1 cellular context compared by ENCODE assay signal in the genomic region with DNA sequence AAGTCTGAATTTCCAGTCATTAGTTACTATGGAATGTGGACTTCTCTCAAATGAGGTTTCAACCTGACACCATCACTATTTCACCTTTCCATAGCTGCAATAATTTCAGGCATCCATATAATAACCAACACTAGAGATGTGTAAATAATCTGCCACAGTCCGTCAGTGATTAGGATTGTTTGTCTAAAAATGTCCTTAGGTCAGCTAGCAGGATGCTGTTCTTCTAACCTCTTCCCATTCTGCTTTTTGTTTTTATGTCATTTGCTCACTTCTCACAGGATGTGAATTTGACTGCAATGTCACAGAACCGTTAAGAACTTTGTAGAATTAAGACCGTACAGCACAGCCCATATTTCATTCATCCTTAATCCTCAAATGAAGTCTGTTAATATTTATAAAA.
TF ChIP-seq lines count a peak whose summit lies in the region.

No MANE protein-coding gene starts in this region.

TF ChIP-seq in endothelial cell of umbilical vein, 7 proteins besides CTCF, POLR2A, EP300 and RAD21:
- TF ChIP-seq FOS (IDR thresholded peaks at IDR 0.05; ENCODE audit: borderline replicate concordance, insufficient read depth, low read length) = no peak
- TF ChIP-seq MYC (IDR thresholded peaks at IDR 0.05; ENCODE audit: low read depth, low read length) = no peak
- no peak for TF ChIP-seq MAX (IDR thresholded peaks at IDR 0.05; ENCODE audit: insufficient read depth, insufficient read length)
- TF ChIP-seq EZH2 (IDR thresholded peaks at IDR 0.05; ENCODE audit: borderline replicate concordance, low read depth, low read length, severe bottlenecking) = no peak
- TF ChIP-seq POLR2AphosphoS5 (IDR thresholded peaks at IDR 0.05; ENCODE audit: insufficient read depth, low read depth, low read length) = no peak
- no peak for TF ChIP-seq GATA2 (IDR thresholded peaks at IDR 0.05; ENCODE audit: insufficient read depth, insufficient read length, low read depth, low read length)
- TF ChIP-seq JUN (IDR thresholded peaks at IDR 0.05; ENCODE audit: borderline replicate concordance, insufficient read depth, insufficient read length, low read depth) = no peak
